Comparison of ENCODE assay signal across 11 cellular contexts in the genomic region with DNA sequence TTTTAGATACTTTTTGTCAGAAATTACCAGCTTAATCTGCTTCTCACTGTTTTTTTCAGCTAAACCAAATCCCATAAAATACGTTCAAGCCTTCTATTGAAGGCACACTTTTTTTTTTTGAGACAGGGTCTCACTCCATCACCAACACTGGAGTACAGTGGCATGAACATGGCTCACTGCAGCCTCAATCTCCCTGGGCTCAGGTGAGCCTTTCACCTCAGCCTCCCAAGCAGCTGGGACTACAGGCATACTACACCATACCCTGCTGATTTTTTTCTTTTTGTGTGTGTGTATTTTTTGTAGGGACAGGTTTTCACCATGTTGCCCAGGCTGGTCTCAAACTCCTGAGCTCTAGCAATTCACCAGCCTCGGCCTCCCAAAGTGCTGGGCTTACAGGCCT. TPM values are rescaled to one million over a fixed set of nuclear protein-coding genes. Genes with fewer than 3 reads are reported as not detected.
DNase-seq lines count a peak whose midpoint lies in the region; ATAC-seq and TF ChIP-seq lines count a peak whose summit lies in the region.
"Had no signal": no experiment of that assay in that cellular context is flagged by ENCODE, and none has a peak within 500 bp of the region (broad histone marks: within the 10 kb centered on the region; RNA-seq: fewer than 3 reads in every experiment).

No MANE protein-coding gene starts in this region.

- peak overlapping the region; percentile 68 for H3K27ac Mint-ChIP-seq in type B pancreatic cell
- no peak overlapping the region for H3K27ac Mint-ChIP-seq in Caco-2 (ENCODE audit: unreplicated experiment)

- H3K36me3 ChIP-seq in cardiac muscle cell: no peaks in the 10 kb centered on the region
- H3K36me3 ChIP-seq in mesendoderm (ENCODE audit: control insufficient read depth, insufficient read depth, low read length): no peaks in the 10 kb centered on the region
- no peaks in the 10 kb centered on the region for H3K36me3 ChIP-seq in Caco-2 (ENCODE audit: control insufficient read depth, insufficient read depth, low read length)

- H3K27me3 ChIP-seq in cardiac muscle cell (no peaks in the 10 kb centered on the region), mesendoderm (ENCODE audit: insufficient read depth, low read length, poor library complexity) (no peaks in the 10 kb centered on the region), Caco-2 (replicated peaks; ENCODE audit: control insufficient read depth, insufficient read depth, low read length) (no peaks in the 10 kb centered on the region)

- peak overlapping the region; percentile 23 for H3K18ac ChIP-seq in mesendoderm (ENCODE audit: low read length)

- H3K9ac ChIP-seq in mesendoderm (ENCODE audit: low read length): no peak overlapping the region

- POLR2A ChIA-PET in Caco-2 (lab: Charles Lee): no interaction called here

- H3K4me1 ChIP-seq in cardiac muscle cell (ENCODE audit: low read depth): peaks cover 28% of the 10 kb centered on the region
- no peaks in the 10 kb centered on the region for H3K4me1 ChIP-seq in mesendoderm (ENCODE audit: control insufficient read depth, low read depth, low read length)
- peaks cover 24% of the 10 kb centered on the region for H3K4me1 ChIP-seq in Caco-2

- H2BK120ac ChIP-seq in mesendoderm (ENCODE audit: low read depth, low read length): no peak overlapping the region

- peaks cover 78% of the 10 kb centered on the region for H3K79me2 ChIP-seq in mesendoderm (ENCODE audit: control insufficient read depth, insufficient read depth, low read length)

- no peak overlapping the region for H3K23ac ChIP-seq in mesendoderm (ENCODE audit: low read length)

- no peak overlapping the region for H4K5ac ChIP-seq in mesendoderm (ENCODE audit: low read length)

- no peak overlapping the region for H3K4me3 ChIP-seq in cardiac muscle cell
- H3K4me3 ChIP-seq in WI38 (ENCODE audit: low read depth, low read length): 0 out of 2 replicates have a peak overlapping the region, but pooled peaks have one; percentile 2
- no peak overlapping the region for H3K4me3 ChIP-seq in mesendoderm (ENCODE audit: low read length)
- no peak overlapping the region for H3K4me3 ChIP-seq in Caco-2 (ENCODE audit: low read depth, low read length)

- H3K4ac ChIP-seq in mesendoderm (ENCODE audit: low read depth, low read length): no peak overlapping the region

- H2AK5ac ChIP-seq in mesendoderm (ENCODE audit: low read length): no peak overlapping the region

- H4K8ac ChIP-seq in mesendoderm (ENCODE audit: low read depth, low read length): no peak overlapping the region

- no peak overlapping the region for H3K56ac ChIP-seq in mesendoderm (ENCODE audit: low read length)

- WGBS in mesendoderm (ENCODE audit: extremely low coverage, insufficient coverage, low lambda C conversion rate): no CpG with 5 or more reads among the region's 2 CpGs

- no peak for TF ChIP-seq CTCF in cardiac muscle cell (IDR thresholded peaks at IDR 0.05; ENCODE audit: low read depth, low read length)
- no peak for TF ChIP-seq CTCF in WI38 (IDR thresholded peaks at IDR 0.05; ENCODE audit: low read depth, low read length)
- TF ChIP-seq CTCF in type B pancreatic cell (conservative IDR thresholded peaks at IDR 0.05): no peak
- TF ChIP-seq CTCF in Caco-2 (IDR thresholded peaks at IDR 0.05; ENCODE audit: insufficient read depth in 1 of 2, low read depth in 1 of 2, low read length in 1 of 2, severe bottlenecking in 1 of 2, unreplicated experiment in 1 of 2): no peak

- CTCF ChIA-PET in Caco-2 (lab: Charles Lee): interaction anchor here (0.6 kb wide), 1 partner anchor 28 kb away, joined by 3 read pairs; no protein-coding TSS in a partner anchor

- no peak overlapping the region for H3K4me2 ChIP-seq in mesendoderm (ENCODE audit: low read length)

- no peaks in the 10 kb centered on the region for H3K9me3 ChIP-seq in cardiac muscle cell (ENCODE audit: low read depth)
- no peaks in the 10 kb centered on the region for H3K9me3 ChIP-seq in Caco-2

- no peak overlapping the region for H2BK5ac ChIP-seq in mesendoderm (ENCODE audit: low read length)

- no peak overlapping the region for H2BK15ac ChIP-seq in mesendoderm (replicated peaks; ENCODE audit: low read depth)

- H3K4me1 Mint-ChIP-seq in type B pancreatic cell (ENCODE audit: unreplicated experiment) (peaks cover 38% of the 10 kb centered on the region), Caco-2 (ENCODE audit: low read depth, unreplicated experiment) (peaks cover 33% of the 10 kb centered on the region)

- H3K36me3 Mint-ChIP-seq in type B pancreatic cell (peaks cover 16% of the 10 kb centered on the region), Caco-2 (ENCODE audit: insufficient read depth, unreplicated experiment) (peaks cover 23% of the 10 kb centered on the region)

- H3K9me3 Mint-ChIP-seq in type B pancreatic cell (no peaks in the 10 kb centered on the region), Caco-2 (ENCODE audit: unreplicated experiment) (no peaks in the 10 kb centered on the region)

- H3K4me3 Mint-ChIP-seq in type B pancreatic cell: peak overlapping the region; percentile 60
- no peak overlapping the region for H3K4me3 Mint-ChIP-seq in Caco-2 (ENCODE audit: unreplicated experiment)

- ATAC-seq in left cardiac atrium (no peak), GM18519 (IDR thresholded peaks at IDR 0.05; ENCODE audit: low FRiP score, unreplicated experiment) (no peak)
- ATAC-seq: esophagus mucosa had no signal

- H3K27ac ChIP-seq in cardiac muscle cell: peak overlapping the region; percentile 74
- H3K27ac ChIP-seq in mesendoderm (ENCODE audit: low read depth, low read length): no peak overlapping the region

- H3K27me3 Mint-ChIP-seq in type B pancreatic cell (no peaks in the 10 kb centered on the region), Caco-2 (ENCODE audit: insufficient read depth, unreplicated experiment) (no peaks in the 10 kb centered on the region)

- no peaks in the 10 kb centered on the region for H3K79me1 ChIP-seq in mesendoderm (ENCODE audit: low read length)

- DNase-seq in cardiac muscle cell (ENCODE audit: low read depth in 1 of 2, low spot score in 1 of 2): no peak
- DNase-seq in left cardiac atrium: no peak
- no peak for DNase-seq in mesendoderm
- DNase-seq in type B pancreatic cell (ENCODE audit: extremely low spot score, unreplicated experiment): no peak
- DNase-seq in Caco-2: no peak
- DNase-seq in A172 (ENCODE audit: low spot score): no peak
- DNase-seq: activated CD8-positive, alpha-beta memory T cell treated with anti-CD3 and anti-CD28 coated beads, Interleukin-2, amount 50 U/mL, for 48 hours; T1000 had no signal

- no TSS peak for BruUV-seq in Caco-2 (replicated peaks; lab: Mats Ljungman, UMichigan)

- intact Hi-C loops in left cardiac atrium (cut with DNase I): loop anchor here in 1 of 2 donors (5.0 kb wide), 2 partner anchors 68 to 103 kb away; a partner anchor contains a TSS
- intact Hi-C loops in Caco-2 (cut with micrococcal nuclease; ENCODE audit: unreplicated experiment): loop anchor here (5.0 kb wide), 1 partner anchor 47 kb away; no protein-coding TSS in a partner anchor

RNA-seq across cellular contexts. Expression of a gene that starts 3.7 kb away (rescaled TPM):
- total RNA-seq in cardiac muscle cell (104 and 153 TPM in 2 replicates), left cardiac atrium (100 to 1,000 TPM; 109 to 116 TPM), type B pancreatic cell (ENCODE audit: low replicate concordance) (81.6 and 92.1 TPM in 2 replicates), Caco-2 (2022) (93.6 and 98.7 TPM in 2 replicates)
- polyA plus RNA-seq in cardiac muscle cell: 82.8 and 97.0 TPM in 2 replicates
- polyA plus RNA-seq in mesendoderm (2013, experiment 1 of 2): 75.7 TPM
- polyA plus RNA-seq in mesendoderm (2013, experiment 2 of 2): 74.9 TPM
- total RNA-seq in A172 (2014; rRNA removed; shearing (Covaris generic)): 115 and 133 TPM in 2 replicates
